27 cellular contexts compared by ENCODE assay signal in genomic region chr16:81920498-81920897, GRCh38.
"Had no signal": no experiment of that assay in that cellular context is flagged by ENCODE, and none has a peak within 500 bp of the region (broad histone marks: within the 10 kb centered on the region; RNA-seq: fewer than 3 reads in every experiment).

No MANE protein-coding gene starts in this region.

- H3K27ac ChIP-seq: coronary artery, esophagus muscularis mucosa, foreskin keratinocyte, gastroesophageal sphincter, heart left ventricle, hepatocyte, neutrophil, prostate gland, right atrium auricular region, thoracic aorta, upper lobe of left lung had no signal

- H3K79me2 ChIP-seq: hepatocyte had no signal

- H3K36me3 ChIP-seq: gastroesophageal sphincter, prostate gland, thoracic aorta had no signal

- H3K4me2 ChIP-seq: hepatocyte, smooth muscle cell had no signal

- H3K27me3 ChIP-seq: foreskin keratinocyte, gastroesophageal sphincter, heart left ventricle, hepatocyte, neutrophil, right atrium auricular region, tibial nerve, upper lobe of left lung had no signal

- ATAC-seq: foreskin keratinocyte; heart left ventricle; naive thymus-derived CD8-positive, alpha-beta T cell; stimulated activated naive CD8-positive, alpha-beta T cell treated with anti-CD3 and anti-CD28 coated beads, Interleukin-15, Interleukin-2, amounts not matched to agents 100 U/mL and 50 U/mL, for 24 hours had no signal

- H3K9me3 ChIP-seq: esophagus muscularis mucosa, heart left ventricle, neutrophil, prostate gland, right atrium auricular region, thoracic aorta, tibial nerve, upper lobe of left lung had no signal

- DNase-seq: dermis blood vessel endothelial cell; effector memory CD4-positive, alpha-beta T cell; foreskin keratinocyte; heart left ventricle; kidney; mesendoderm; midbrain; naive thymus-derived CD8-positive, alpha-beta T cell; stimulated activated CD4-positive, alpha-beta T cell treated with anti-CD3 and anti-CD28 coated beads, Interleukin-12 subunit alpha, Interleukin-12 subunit beta, amount 100 ng/mL, for 4 hours; stimulated activated CD4-positive, alpha-beta T cell treated with anti-CD3 and anti-CD28 coated beads, Interleukin-1b, Interleukin-23, amount 100 ng/mL, for 48 hours; stimulated activated CD4-positive, alpha-beta T cell treated with anti-CD3 and anti-CD28 coated beads, Interleukin-4, amount 100 ng/mL, for 1 hour; stimulated activated CD8-positive, alpha-beta memory T cell treated with anti-CD3 and anti-CD28 coated beads, Interleukin-4, amount 100 ng/mL, for 48 hours; stimulated activated naive CD8-positive, alpha-beta T cell treated with anti-CD3 and anti-CD28 coated beads, Interleukin-15, Interleukin-2, amounts not matched to agents 100 U/mL and 50 U/mL, for 24 hours; substantia nigra; upper lobe of left lung had no signal

- H3K4me1 Mint-ChIP-seq: neural crest cell had no signal

- H3K4me3 ChIP-seq: coronary artery, esophagus muscularis mucosa, gastroesophageal sphincter, heart left ventricle, hepatocyte, lung, prostate gland, right atrium auricular region, smooth muscle cell, thoracic aorta, tibial nerve, upper lobe of left lung had no signal

- H2AFZ ChIP-seq: hepatocyte had no signal

- H3K4me3 Mint-ChIP-seq: naive thymus-derived CD8-positive, alpha-beta T cell; neural crest cell had no signal

- H3K4me1 ChIP-seq: foreskin keratinocyte, gastroesophageal sphincter, heart left ventricle, prostate gland, right atrium auricular region, tibial nerve had no signal

- H3K9me3 Mint-ChIP-seq: naive thymus-derived CD8-positive, alpha-beta T cell had no signal

- H3K36me3 Mint-ChIP-seq: naive thymus-derived CD8-positive, alpha-beta T cell had no signal
